20 cellular contexts compared by ENCODE assay signal in the genomic region with DNA sequence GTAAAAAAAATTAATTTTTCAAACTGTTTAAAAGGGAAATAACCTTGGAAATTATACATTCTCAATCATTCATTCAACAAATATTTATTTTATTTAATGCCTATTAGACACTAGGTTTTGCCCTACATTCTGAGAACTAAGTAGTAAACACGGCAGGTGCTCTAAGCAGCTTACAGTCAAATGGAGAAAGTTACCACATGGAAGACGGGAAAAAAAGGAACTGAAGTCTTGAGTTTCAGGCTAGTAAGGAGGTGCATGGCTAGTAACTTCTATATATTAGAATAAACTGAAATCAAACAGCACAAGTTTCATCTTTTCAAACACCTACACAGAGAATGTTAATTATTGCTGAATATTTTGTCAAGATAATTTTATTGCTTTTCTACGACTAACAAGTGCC. TPM values are rescaled to one million over a fixed set of nuclear protein-coding genes. Genes with fewer than 3 reads are reported as not detected.
A peak's percentile ranks its signal among the peaks of the same experiment; 100 is the strongest.
DNase-seq lines count a peak whose midpoint lies in the region; ATAC-seq, FAIRE-seq and TF ChIP-seq lines count a peak whose summit lies in the region.
"Had no signal": no experiment of that assay in that cellular context is flagged by ENCODE, and none has a peak within 500 bp of the region (broad histone marks: within the 10 kb centered on the region; RNA-seq: fewer than 3 reads in every experiment).

No MANE protein-coding gene starts in this region.

- TF ChIP-seq CTCF in OCI-LY3 (IDR thresholded peaks at IDR 0.05; ENCODE audit: low read depth, low read length), result no peak

- TF ChIP-seq POLR2A in GM12891 (IDR thresholded peaks at IDR 0.05; ENCODE audit: low read depth, low read length), result no peak

- H3K4me1 ChIP-seq in OCI-LY3 (ENCODE audit: low read length), result peaks cover 56% of the 10 kb centered on the region
- H3K4me1 ChIP-seq: foreskin keratinocyte, psoas muscle had no signal

- DNase-seq in GM12891 (ENCODE audit: insufficient read length, low spot score) (no peak), pons (ENCODE audit: low spot score) (peak; percentile 55), SW480 (ENCODE audit: low spot score) (no peak)
- DNase-seq: activated naive CD8-positive, alpha-beta T cell treated with anti-CD3 and anti-CD28 coated beads, Interleukin-2, amount 50 U/mL, for 24 hours; foreskin keratinocyte; kidney glomerular epithelial cell; mesendoderm; NCI-H1930; NCI-H446; psoas muscle; Right ventricle myocardium superior; stimulated activated CD4-positive, alpha-beta T cell treated with anti-CD3 and anti-CD28 coated beads, Interleukin-4, amount 100 ng/mL, for 4 hours had no signal

- peak overlapping the region; percentile 98 for H3K27ac ChIP-seq in OCI-LY3 (ENCODE audit: low read length)
- H3K27ac ChIP-seq: epithelial cell of prostate, foreskin keratinocyte, psoas muscle had no signal

- H3K4me2 ChIP-seq in OCI-LY3 (ENCODE audit: low read length), result peak overlapping the region; percentile 51

- peaks cover 3% of the 10 kb centered on the region; the same call in 1 of the 2 replicates for H3K79me2 ChIP-seq in OCI-LY3 (ENCODE audit: low read length)

- H3K9me3 ChIP-seq in OCI-LY3 (ENCODE audit: insufficient read depth, low read length), result peaks cover 16% of the 10 kb centered on the region; the same call in 1 of the 2 replicates
- H3K9me3 ChIP-seq: psoas muscle had no signal

- FAIRE-seq in GM12891 (lab: Jason Lieb, UNC), result no peak

- no peaks in the 10 kb centered on the region for H4K20me1 ChIP-seq in OCI-LY3 (ENCODE audit: insufficient read depth, low read length)

- peak overlapping the region; percentile 10; the same call in 1 of the 2 replicates for H3K4me3 ChIP-seq in OCI-LY3 (ENCODE audit: low read length)
- H3K4me3 ChIP-seq: psoas muscle, skin epidermis had no signal

- peak overlapping the region; percentile 90 for H3K9ac ChIP-seq in OCI-LY3 (ENCODE audit: low read length)

- H3K36me3 ChIP-seq in OCI-LY3 (replicated peaks; ENCODE audit: low read depth, low read length), result peaks cover 12% of the 10 kb centered on the region

- H2AFZ ChIP-seq in OCI-LY3 (ENCODE audit: low read depth, low read length), result no peak overlapping the region

- peak; percentile 33 for ATAC-seq in GM21717 (IDR thresholded peaks at IDR 0.05; ENCODE audit: unreplicated experiment)
- ATAC-seq in HG02884 (IDR thresholded peaks at IDR 0.05; ENCODE audit: unreplicated experiment), result no peak
- no peak for ATAC-seq in HG03196 (IDR thresholded peaks at IDR 0.05; ENCODE audit: unreplicated experiment)
- ATAC-seq: activated naive CD8-positive, alpha-beta T cell treated with anti-CD3 and anti-CD28 coated beads, Interleukin-2, amount 50 U/mL, for 24 hours; activated T-helper 17 cell treated with anti-CD3 and anti-CD28 coated beads, Interleukin-2, amount 50 U/mL, for 72 hours; foreskin keratinocyte; psoas muscle had no signal

- no peaks in the 10 kb centered on the region for H3K27me3 ChIP-seq in OCI-LY3 (ENCODE audit: low read depth, low read length)
- H3K27me3 ChIP-seq: foreskin keratinocyte had no signal

TF ChIP-seq in GM12891, 5 proteins besides CTCF, POLR2A, EP300 and RAD21:
- peak; percentile 91 for TF ChIP-seq SPI1 (IDR thresholded peaks at IDR 0.05; ENCODE audit: low read depth, low read length)
- no peak for TF ChIP-seq POU2F2 (IDR thresholded peaks at IDR 0.05; ENCODE audit: low read depth, low read length)

RNA-seq across cellular contexts. Expression of a gene that starts 52.9 kb away (rescaled TPM):
- polyA plus RNA-seq in GM12891 (2012; ENCODE audit: low read depth, missing spikeins), result 0.51 TPM
- polyA plus RNA-seq: BJ, foreskin keratinocyte, psoas muscle had no signal
